ENCODE assay signal across 13 cellular contexts in the genomic region with DNA sequence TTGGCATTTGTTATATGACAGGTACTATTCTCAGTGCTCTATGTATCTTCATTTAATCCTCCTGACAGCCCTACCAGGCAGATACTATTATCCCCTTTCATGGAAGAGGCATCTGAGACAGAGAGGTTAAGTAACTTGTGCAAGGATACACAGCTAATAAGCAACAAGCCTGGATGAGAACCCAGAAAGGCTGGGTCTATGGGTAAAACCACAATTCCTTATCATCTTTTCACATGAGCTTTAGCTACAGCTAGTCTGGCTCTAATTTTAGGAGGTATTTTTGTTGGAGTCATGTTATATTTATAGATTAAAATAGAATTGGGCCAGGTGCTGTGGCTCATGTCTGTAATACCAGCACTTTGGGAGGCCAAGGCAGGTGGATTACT.
"Had no signal": no experiment of that assay in that cellular context is flagged by ENCODE, and none has a peak within 500 bp of the region (broad histone marks: within the 10 kb centered on the region; RNA-seq: fewer than 3 reads in every experiment).

No MANE protein-coding gene starts in this region.

- H3K36me3 Mint-ChIP-seq: activated naive CD8-positive, alpha-beta T cell had no signal

- H3K4me3 ChIP-seq: gastrocnemius medialis, heart left ventricle had no signal

- DNase-seq: amniotic stem cell, cortex of kidney had no signal

- H3K9me3 ChIP-seq: gastrocnemius medialis had no signal

- H3K27me3 ChIP-seq: gastrocnemius medialis, heart left ventricle had no signal

- H3K4me1 ChIP-seq: foreskin keratinocyte had no signal

- H3K4me3 Mint-ChIP-seq: activated CD8-positive, alpha-beta T cell treated with anti-CD3 and anti-CD28 coated beads for 36 hours; activated naive CD8-positive, alpha-beta T cell; activated T-cell treated with anti-CD3 and anti-CD28 coated beads, Interleukin-2, amount 50 U/mL, for 4 hours; WTC11 had no signal

- H3K27ac Mint-ChIP-seq: activated CD8-positive, alpha-beta T cell treated with anti-CD3 and anti-CD28 coated beads for 36 hours; activated naive CD8-positive, alpha-beta T cell; activated T-helper 17 cell treated with anti-CD3 and anti-CD28 coated beads, Interleukin-2, amount 50 U/mL, for 72 hours; WTC11 had no signal

- H3K27ac ChIP-seq: epithelial cell of prostate, foreskin keratinocyte, heart left ventricle, VCaP had no signal

- ATAC-seq: activated CD8-positive, alpha-beta T cell treated with anti-CD3 and anti-CD28 coated beads for 36 hours; activated T-cell treated with anti-CD3 and anti-CD28 coated beads, Interleukin-2, amount 50 U/mL, for 4 hours; activated T-helper 17 cell treated with anti-CD3 and anti-CD28 coated beads, Interleukin-2, amount 50 U/mL, for 72 hours; esophagus mucosa; foreskin keratinocyte; gastrocnemius medialis; heart left ventricle; WTC11 had no signal

- H3K9me3 Mint-ChIP-seq: activated CD8-positive, alpha-beta T cell treated with anti-CD3 and anti-CD28 coated beads for 36 hours; activated T-cell treated with anti-CD3 and anti-CD28 coated beads, Interleukin-2, amount 50 U/mL, for 4 hours; activated T-helper 17 cell treated with anti-CD3 and anti-CD28 coated beads, Interleukin-2, amount 50 U/mL, for 72 hours had no signal

- H3K36me3 ChIP-seq: gastrocnemius medialis, heart left ventricle had no signal
